Comparison of ENCODE assay signal across 31 cellular contexts in genomic region chr6:157637516-157637915, GRCh38.
"Had no signal": no experiment of that assay in that cellular context is flagged by ENCODE, and none has a peak within 500 bp of the region (broad histone marks: within the 10 kb centered on the region; RNA-seq: fewer than 3 reads in every experiment).

No MANE protein-coding gene starts in this region.

- H3K27ac Mint-ChIP-seq: activated CD4-positive, alpha-beta T cell treated with anti-CD3 and anti-CD28 coated beads for 36 hours; activated CD4-positive, alpha-beta T cell treated with anti-CD3 and anti-CD28 coated beads, Interleukin-2, amount 10 ng/mL, durations not matched to agents 7 days and 5 days; activated CD8-positive, alpha-beta T cell treated with anti-CD3 and anti-CD28 coated beads, Interleukin-2, amount 10 ng/mL, durations not matched to agents 7 days and 5 days; activated naive CD4-positive, alpha-beta T cell treated with anti-CD3 and anti-CD28 coated beads, Interleukin-2, amount 50 U/mL, for 24 hours; activated naive CD8-positive, alpha-beta T cell treated with anti-CD3 and anti-CD28 coated beads, Interleukin-2, amount 10 ng/mL, durations not matched to agents 7 days and 5 days; activated T-cell treated with anti-CD3 and anti-CD28 coated beads, Interleukin-2, amount 50 U/mL, for 24 hours; activated T-helper 2 cell treated with anti-CD3 and anti-CD28 coated beads, Interferon-gamma antibody, Interleukin-2, Interleukin-4, amounts not matched to agents 10 μg/mL and 5 μg/mL and 100 μg/mL, durations not matched to agents 14 hours and 24 hours and 36 hours; T-helper 1 cell treated with Interleukin-12 subunit alpha and Interleukin-12 subunit beta and Interleukin-4 antibody, amounts not matched to agents 30 μg/mL and 1 μg/mL, for 36 hours; T-helper 2 cell treated with Interferon-gamma antibody and Interleukin-4, amounts not matched to agents 5 μg/mL and 100 μg/mL, for 36 hours; WTC11 had no signal

- H3K36me3 Mint-ChIP-seq: activated naive CD4-positive, alpha-beta T cell treated with anti-CD3 and anti-CD28 coated beads, Interleukin-2, amount 50 U/mL, for 24 hours; activated naive CD8-positive, alpha-beta T cell treated with anti-CD3 and anti-CD28 coated beads, Interleukin-2, amount 10 ng/mL, durations not matched to agents 7 days and 5 days; WTC11 had no signal

- H3K9me3 ChIP-seq: ascending aorta, Peyer's patch, SJSA1, SK-N-SH had no signal

- H3K4me1 Mint-ChIP-seq: activated naive CD4-positive, alpha-beta T cell treated with anti-CD3 and anti-CD28 coated beads, Interleukin-2, amount 50 U/mL, for 24 hours had no signal

- H3K4me3 Mint-ChIP-seq: activated CD4-positive, alpha-beta T cell treated with anti-CD3 and anti-CD28 coated beads for 36 hours; activated CD4-positive, alpha-beta T cell treated with anti-CD3 and anti-CD28 coated beads, Interleukin-2, amount 10 ng/mL, durations not matched to agents 7 days and 5 days; activated CD8-positive, alpha-beta T cell treated with anti-CD3 and anti-CD28 coated beads, Interleukin-2, amount 10 ng/mL, durations not matched to agents 7 days and 5 days; activated naive CD4-positive, alpha-beta T cell treated with anti-CD3 and anti-CD28 coated beads, Interleukin-2, amount 50 U/mL, for 24 hours; activated naive CD8-positive, alpha-beta T cell treated with anti-CD3 and anti-CD28 coated beads, Interleukin-2, amount 10 ng/mL, durations not matched to agents 7 days and 5 days; activated T-cell treated with anti-CD3 and anti-CD28 coated beads, Interleukin-2, amount 50 U/mL, for 24 hours; T-helper 1 cell treated with Interleukin-12 subunit alpha and Interleukin-12 subunit beta and Interleukin-4 antibody, amounts not matched to agents 30 μg/mL and 1 μg/mL, for 36 hours; T-helper 2 cell treated with Interferon-gamma antibody and Interleukin-4, amounts not matched to agents 5 μg/mL and 100 μg/mL, for 36 hours; WTC11 had no signal

- H3K4me1 ChIP-seq: ascending aorta, Peyer's patch, SJSA1 had no signal

- H3K4me2 ChIP-seq: SK-N-SH had no signal

- H3K27me3 ChIP-seq: ascending aorta, Peyer's patch, SJSA1 had no signal

- H3K27me3 Mint-ChIP-seq: activated CD4-positive, alpha-beta T cell treated with anti-CD3 and anti-CD28 coated beads for 36 hours; activated CD4-positive, alpha-beta T cell treated with anti-CD3 and anti-CD28 coated beads, Interleukin-2, amount 10 ng/mL, durations not matched to agents 7 days and 5 days; activated naive CD4-positive, alpha-beta T cell treated with anti-CD3 and anti-CD28 coated beads, Interleukin-2, amount 50 U/mL, for 24 hours; activated T-cell treated with anti-CD3 and anti-CD28 coated beads, Interleukin-2, amount 50 U/mL, for 24 hours had no signal

- H3K27ac ChIP-seq: ascending aorta, Peyer's patch, SJSA1 had no signal

- H3K36me3 ChIP-seq: Peyer's patch, SJSA1 had no signal

- DNase-seq: activated CD4-positive, alpha-beta T cell treated with anti-CD3 and anti-CD28 coated beads for 36 hours; activated CD4-positive, alpha-beta T cell treated with anti-CD3 and anti-CD28 coated beads, Interleukin-2, amount 10 ng/mL, durations not matched to agents 7 days and 5 days; activated CD4-positive, alpha-beta T cell treated with anti-CD3 and anti-CD28 coated beads, Interleukin-2, amount 50 U/mL, for 48 hours; activated CD8-positive, alpha-beta T cell treated with anti-CD3 and anti-CD28 coated beads, Interleukin-2, amount 10 ng/mL, durations not matched to agents 7 days and 5 days; activated gamma-delta T cell; activated naive CD4-positive, alpha-beta T cell treated with Interleukin-2 at 50 U/mL for 16 hours; activated naive CD8-positive, alpha-beta T cell treated with anti-CD3 and anti-CD28 coated beads, Interleukin-2, amount 10 ng/mL, durations not matched to agents 7 days and 5 days; activated T-cell treated with anti-CD3 and anti-CD28 coated beads, Interleukin-2, amount 50 U/mL, for 24 hours; amygdala; IMR-90; Karpas-422; KBM-7; NCI-H1105; NCI-H1417 treated with DMSO at 0.1 percent for 48 hours; NCI-H187 treated with DMSO at 0.1 percent for 48 hours; NCI-H2081 treated with DMSO at 0.1 percent for 48 hours; NCI-H226; NCI-H524 treated with DMSO at 0.1 percent for 48 hours; NK-92 treated with Interleukin-12 subunit alpha and Interleukin-12 subunit beta, amount 100 ng/mL, for 24 hours; PC-3; Peyer's patch; RPMI8226; SHP77 treated with DMSO at 0.1 percent for 48 hours; SK-N-SH had no signal

- H3K4me3 ChIP-seq: ascending aorta, Peyer's patch, SJSA1 had no signal

- H3K9me3 Mint-ChIP-seq: activated CD4-positive, alpha-beta T cell treated with anti-CD3 and anti-CD28 coated beads, Interleukin-2, amount 10 ng/mL, durations not matched to agents 7 days and 5 days; activated naive CD4-positive, alpha-beta T cell treated with anti-CD3 and anti-CD28 coated beads, Interleukin-2, amount 50 U/mL, for 24 hours; activated naive CD8-positive, alpha-beta T cell treated with anti-CD3 and anti-CD28 coated beads, Interleukin-2, amount 10 ng/mL, durations not matched to agents 7 days and 5 days; activated T-cell treated with anti-CD3 and anti-CD28 coated beads, Interleukin-2, amount 50 U/mL, for 24 hours; activated T-helper 2 cell treated with anti-CD3 and anti-CD28 coated beads, Interferon-gamma antibody, Interleukin-2, Interleukin-4, amounts not matched to agents 10 μg/mL and 5 μg/mL and 100 μg/mL, durations not matched to agents 14 hours and 24 hours and 36 hours; T-helper 1 cell treated with Interleukin-12 subunit alpha and Interleukin-12 subunit beta and Interleukin-4 antibody, amounts not matched to agents 30 μg/mL and 1 μg/mL, for 36 hours; T-helper 2 cell treated with Interferon-gamma antibody and Interleukin-4, amounts not matched to agents 5 μg/mL and 100 μg/mL, for 36 hours; WTC11 had no signal
